Comparison of ENCODE assay signal across 1 cellular context in genomic region chr7:116439005-116439404, GRCh38.
TF ChIP-seq lines count a peak whose summit lies in the region.

No MANE protein-coding gene starts in this region.

TF ChIP-seq in K562, 482 proteins besides CTCF, POLR2A, EP300 and RAD21 (continued from another document and continues in another):
- no peak for TF ChIP-seq ARID3B (CRISPR knock-in tag; IDR thresholded peaks at IDR 0.05; ENCODE audit: borderline replicate concordance)
- TF ChIP-seq CHD1 (IDR thresholded peaks at IDR 0.05; ENCODE audit: low read length): no peak
- TF ChIP-seq TCF7 (IDR thresholded peaks at IDR 0.05; ENCODE audit: borderline replicate concordance): no peak
- TF ChIP-seq ZNF384 (IDR thresholded peaks at IDR 0.05; ENCODE audit: low read depth, low read length): no peak
- no peak for TF ChIP-seq ZHX1 (conservative IDR thresholded peaks at IDR 0.05; ENCODE audit: low read length)
- TF ChIP-seq U2AF1 (optimal IDR thresholded peaks at IDR 0.05; ENCODE audit: low read depth, low read length): no peak
- TF ChIP-seq SMARCB1 (IDR thresholded peaks at IDR 0.05; ENCODE audit: insufficient read length, low read depth): no peak
- no peak for TF ChIP-seq SIX5 (IDR thresholded peaks at IDR 0.05; ENCODE audit: borderline replicate concordance in 1 of 2, insufficient read depth in 1 of 2, low read depth in 1 of 2, low read length in 2 of 2)
- no peak for TF ChIP-seq SPI1 (IDR thresholded peaks at IDR 0.05; ENCODE audit: borderline replicate concordance, low read depth, low read length)
- TF ChIP-seq ZNF717 (CRISPR knock-in tag; IDR thresholded peaks at IDR 0.05): no peak
- TF ChIP-seq CREB3 (tag; conservative IDR thresholded peaks at IDR 0.05; ENCODE audit: low read depth): no peak
- no peak for TF ChIP-seq RBM15 (IDR thresholded peaks at IDR 0.05; ENCODE audit: insufficient read depth, low read length)
- TF ChIP-seq E2F6 (IDR thresholded peaks at IDR 0.05; ENCODE audit: borderline replicate concordance in 1 of 2, extremely low read depth in 1 of 2, insufficient read depth in 1 of 2, insufficient read length in 1 of 2, low read depth in 1 of 2, low read length in 1 of 2, poor library complexity in 1 of 2, severe bottlenecking in 1 of 2): no peak
- TF ChIP-seq ZBTB33 (CRISPR knock-in tag; IDR thresholded peaks at IDR 0.05): no peak
- no peak for TF ChIP-seq ATF1 (CRISPR knock-in tag; IDR thresholded peaks at IDR 0.05)
- no peak for TF ChIP-seq ATF1 (tag; IDR thresholded peaks at IDR 0.05)
- TF ChIP-seq MCM3 (IDR thresholded peaks at IDR 0.05): no peak
- TF ChIP-seq IFI16 (CRISPR knock-in tag; IDR thresholded peaks at IDR 0.05): no peak
- TF ChIP-seq CEBPG (CRISPR knock-in tag; IDR thresholded peaks at IDR 0.05): no peak
- TF ChIP-seq CEBPG (tag; conservative IDR thresholded peaks at IDR 0.05 in 1 of 2, IDR thresholded peaks at IDR 0.05 in 1 of 2): no peak
- no peak for TF ChIP-seq BRD9 (IDR thresholded peaks at IDR 0.05; ENCODE audit: low read depth, partially characterized antibody)
- no peak for TF ChIP-seq ATF6 (CRISPR knock-in tag; IDR thresholded peaks at IDR 0.05)
- TF ChIP-seq CCNT2 (IDR thresholded peaks at IDR 0.05; ENCODE audit: borderline replicate concordance, extremely low read depth, insufficient read length, low read depth, low read length): peak; percentile 77
- TF ChIP-seq CREM (IDR thresholded peaks at IDR 0.05; ENCODE audit: low read depth): 0 out of 2 replicates have a peak, but pooled peaks have one; percentile 17
- no peak for TF ChIP-seq NUFIP1 (IDR thresholded peaks at IDR 0.05; ENCODE audit: partially characterized antibody)
- TF ChIP-seq NONO (IDR thresholded peaks at IDR 0.05; ENCODE audit: low read depth in 2 of 2, low read length in 1 of 2): no peak
- TF ChIP-seq CAMTA2 (CRISPR knock-in tag; conservative IDR thresholded peaks at IDR 0.05): no peak
- TF ChIP-seq RREB1 (CRISPR knock-in tag; IDR thresholded peaks at IDR 0.05): no peak
- 0 out of 2 replicates have a peak, but pooled peaks have one; percentile 32 for TF ChIP-seq PHB2 (IDR thresholded peaks at IDR 0.05; ENCODE audit: low read depth)
- TF ChIP-seq ZNF197 (CRISPR knock-in tag; IDR thresholded peaks at IDR 0.05; ENCODE audit: low read depth): no peak
- no peak for TF ChIP-seq BRCA1 (IDR thresholded peaks at IDR 0.05)
- no peak for TF ChIP-seq BRCA1 (CRISPR knock-in tag; IDR thresholded peaks at IDR 0.05)
- TF ChIP-seq ZC3H8 (IDR thresholded peaks at IDR 0.05): no peak
- no peak for TF ChIP-seq ZNF639 (CRISPR knock-in tag; conservative IDR thresholded peaks at IDR 0.05 in 1 of 2, IDR thresholded peaks at IDR 0.05 in 1 of 2)
- peak in 1 of 2 experiments; percentile 57; a peak in 2 of 4 replicates for TF ChIP-seq TBL1XR1 (IDR thresholded peaks at IDR 0.05; ENCODE audit: low read length in 2 of 2)
- TF ChIP-seq RBM14 (IDR thresholded peaks at IDR 0.05; ENCODE audit: borderline replicate concordance, insufficient read depth, low read depth, low read length): no peak
- TF ChIP-seq ZNF280A (IDR thresholded peaks at IDR 0.05; ENCODE audit: low read depth, partially characterized antibody): no peak
- TF ChIP-seq CREBBP (IDR thresholded peaks at IDR 0.05; ENCODE audit: low read depth, low read length): no peak
- no peak for TF ChIP-seq COPS2 (conservative IDR thresholded peaks at IDR 0.05)
- TF ChIP-seq ETS1 (conservative IDR thresholded peaks at IDR 0.05; ENCODE audit: control insufficient read depth, low read depth, low read length): no peak
- TF ChIP-seq MXI1 (IDR thresholded peaks at IDR 0.05; ENCODE audit: low read depth, low read length): no peak
